ENCODE assay signal across 1 cellular context in genomic region chr5:164722702-164723101, GRCh38.
TF ChIP-seq lines count a peak whose summit lies in the region.

No MANE protein-coding gene starts in this region.

TF ChIP-seq in GM12878, 131 proteins besides CTCF, POLR2A, EP300 and RAD21 (continued from another document):
- TF ChIP-seq RELB (IDR thresholded peaks at IDR 0.05; ENCODE audit: low read depth) = no peak
- TF ChIP-seq ZBTB40 (IDR thresholded peaks at IDR 0.05; ENCODE audit: borderline replicate concordance) = no peak
- peak; percentile 34; the same call in 1 of the 2 replicates for TF ChIP-seq ATF7 (IDR thresholded peaks at IDR 0.05; ENCODE audit: low read depth)
- no peak for TF ChIP-seq CHD1 (IDR thresholded peaks at IDR 0.05; ENCODE audit: low read depth, low read length)
- TF ChIP-seq EGR1 (IDR thresholded peaks at IDR 0.05; ENCODE audit: borderline replicate concordance in 1 of 2, low read depth in 2 of 2, low read length in 2 of 2) = no peak
- TF ChIP-seq ATF2 (IDR thresholded peaks at IDR 0.05; ENCODE audit: low read length) = 0 out of 2 replicates have a peak, but pooled peaks have one; percentile 31
